Comparison of ENCODE assay signal across 9 cellular contexts in the genomic region with DNA sequence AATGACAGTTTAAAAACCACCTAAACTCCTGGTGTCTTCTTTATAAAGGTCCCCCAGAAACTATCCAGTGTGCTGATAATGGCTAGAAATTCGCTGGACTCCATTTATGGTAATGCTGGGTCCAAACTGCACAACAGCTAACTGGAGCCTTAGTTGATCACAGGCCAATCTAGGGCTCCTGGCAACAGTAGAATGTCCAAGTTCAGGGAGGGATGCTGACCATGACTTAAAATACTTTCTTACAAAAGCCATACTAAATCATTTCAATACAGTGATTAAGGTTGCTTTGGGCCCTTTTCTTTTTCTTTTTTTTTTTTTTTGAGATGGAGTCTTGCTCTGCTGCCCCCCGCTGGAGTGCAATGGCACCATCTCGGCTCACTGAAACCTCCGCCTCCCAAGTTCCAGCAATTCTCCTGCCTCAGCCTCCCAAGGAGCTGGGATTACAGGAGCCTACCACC. TPM values are rescaled to one million over a fixed set of nuclear protein-coding genes. Genes with fewer than 3 reads are reported as not detected.
DNase-seq lines count a peak whose midpoint lies in the region; ATAC-seq and TF ChIP-seq lines count a peak whose summit lies in the region.
"Had no signal": no experiment of that assay in that cellular context is flagged by ENCODE, and none has a peak within 500 bp of the region (broad histone marks: within the 10 kb centered on the region; RNA-seq: fewer than 3 reads in every experiment).

No MANE protein-coding gene starts in this region.

- H3K4me1 ChIP-seq in upper lobe of left lung, result no peaks in the 10 kb centered on the region

- H3K27ac ChIP-seq in upper lobe of left lung, result no peak overlapping the region

- POLR2A ChIA-PET in activated CD8-positive, alpha-beta T cell treated with anti-CD3 and anti-CD28 coated beads for 36 hours (lab: Charles Lee), result no interaction called here
- POLR2A ChIA-PET in activated CD8-positive, alpha-beta T cell treated with anti-CD3 and anti-CD28 coated beads, Interleukin-2, amount 10 ng/mL, durations not matched to agents 7 days and 5 days (lab: Charles Lee), result interaction anchor here (0.5 kb wide), 1 partner anchor 373 kb away, joined by 3 read pairs; no protein-coding TSS in a partner anchor

- TF ChIP-seq EP300 in upper lobe of left lung (IDR thresholded peaks at IDR 0.05), result no peak

- H3K27me3 ChIP-seq in upper lobe of left lung, result no peaks in the 10 kb centered on the region

- peak; percentile 17 for DNase-seq in activated CD8-positive, alpha-beta T cell treated with anti-CD3 and anti-CD28 coated beads for 36 hours
- no peak for DNase-seq in activated CD8-positive, alpha-beta T cell treated with anti-CD3 and anti-CD28 coated beads, Interleukin-2, amount 10 ng/mL, durations not matched to agents 7 days and 5 days
- peak; percentile 88 for DNase-seq in OCI-M1 (lab: John Stamatoyannopoulos, UW)
- DNase-seq in foreskin melanocyte, result peak; percentile 19
- DNase-seq in upper lobe of left lung, result no peak
- no peak for DNase-seq in activated effector memory CD4-positive, alpha-beta T cell treated with anti-CD3 and anti-CD28 coated beads, Interleukin-2, amount 50 U/mL, for 16 hours
- DNase-seq in activated CD4-positive, CD25-positive, alpha-beta regulatory T cell treated with anti-CD3 and anti-CD28 coated beads, Interleukin-2, amount 50 U/mL, for 72 hours, result no peak

- ATAC-seq in activated CD8-positive, alpha-beta T cell treated with anti-CD3 and anti-CD28 coated beads for 36 hours, result no peak
- no peak for ATAC-seq in activated CD8-positive, alpha-beta T cell treated with anti-CD3 and anti-CD28 coated beads, Interleukin-2, amount 10 ng/mL, durations not matched to agents 7 days and 5 days
- ATAC-seq in upper lobe of left lung (ENCODE audit: low FRiP score in 2 of 2), result peak in 1 of 2 donors; percentile 57
- ATAC-seq in HG03342 (IDR thresholded peaks at IDR 0.05; ENCODE audit: unreplicated experiment), result no peak

- intact Hi-C loops in activated CD8-positive, alpha-beta T cell treated with anti-CD3 and anti-CD28 coated beads for 36 hours (cut with micrococcal nuclease), result no loop called here

- no peak for TF ChIP-seq POLR2A in upper lobe of left lung (IDR thresholded peaks at IDR 0.05)

- no peak overlapping the region for H3K4me3 Mint-ChIP-seq in activated CD8-positive, alpha-beta T cell treated with anti-CD3 and anti-CD28 coated beads for 36 hours
- H3K4me3 Mint-ChIP-seq in activated CD8-positive, alpha-beta T cell treated with anti-CD3 and anti-CD28 coated beads, Interleukin-2, amount 10 ng/mL, durations not matched to agents 7 days and 5 days, result no peak overlapping the region

- H3K27me3 Mint-ChIP-seq in activated CD8-positive, alpha-beta T cell treated with anti-CD3 and anti-CD28 coated beads for 36 hours, result no peaks in the 10 kb centered on the region
- H3K27me3 Mint-ChIP-seq in activated CD8-positive, alpha-beta T cell treated with anti-CD3 and anti-CD28 coated beads, Interleukin-2, amount 10 ng/mL, durations not matched to agents 7 days and 5 days (ENCODE audit: low read depth), result no peaks in the 10 kb centered on the region

- CTCF ChIA-PET in activated CD8-positive, alpha-beta T cell treated with anti-CD3 and anti-CD28 coated beads for 36 hours (lab: Charles Lee), result interaction anchor here (1.0 to 6.0 kb wide), 3 partner anchors 13 to 21 kb away, joined by 3 to 69 read pairs (median 6); partner anchors contain the start of gene GAB2
- CTCF ChIA-PET in activated CD8-positive, alpha-beta T cell treated with anti-CD3 and anti-CD28 coated beads, Interleukin-2, amount 10 ng/mL, durations not matched to agents 7 days and 5 days (lab: Charles Lee), result interaction anchor here (0.6 to 6.6 kb wide), 8 partner anchors 14 to 204 kb away, joined by 3 to 100 read pairs (median 4); partner anchors contain the start of gene GAB2

- H3K4me3 ChIP-seq in upper lobe of left lung, result no peak overlapping the region
- H3K4me3 ChIP-seq: lung had no signal

- H3K9me3 ChIP-seq in upper lobe of left lung, result no peaks in the 10 kb centered on the region

- H3K9me3 Mint-ChIP-seq in activated CD8-positive, alpha-beta T cell treated with anti-CD3 and anti-CD28 coated beads for 36 hours, result no peaks in the 10 kb centered on the region
- H3K9me3 Mint-ChIP-seq in activated CD8-positive, alpha-beta T cell treated with anti-CD3 and anti-CD28 coated beads, Interleukin-2, amount 10 ng/mL, durations not matched to agents 7 days and 5 days (ENCODE audit: insufficient read depth), result no peaks in the 10 kb centered on the region

- H3K4me1 Mint-ChIP-seq in activated CD8-positive, alpha-beta T cell treated with anti-CD3 and anti-CD28 coated beads for 36 hours (ENCODE audit: low read depth), result peaks cover 10% of the 10 kb centered on the region
- peaks cover 16% of the 10 kb centered on the region for H3K4me1 Mint-ChIP-seq in activated CD8-positive, alpha-beta T cell treated with anti-CD3 and anti-CD28 coated beads, Interleukin-2, amount 10 ng/mL, durations not matched to agents 7 days and 5 days (ENCODE audit: low read depth)

- WGBS in upper lobe of left lung, 2 donors, result 82 to 83% methylated on average over 4 of the region's 4 CpGs

- TF ChIP-seq CTCF in activated CD8-positive, alpha-beta T cell treated with anti-CD3 and anti-CD28 coated beads for 36 hours (IDR thresholded peaks at IDR 0.05), result peak; percentile 54
- TF ChIP-seq CTCF in upper lobe of left lung (IDR thresholded peaks at IDR 0.05), result peak in 4 of 6 experiments; percentile 7 to 37 (median 16)

- H3K36me3 ChIP-seq in upper lobe of left lung, result no peaks in the 10 kb centered on the region

- H3K36me3 Mint-ChIP-seq in activated CD8-positive, alpha-beta T cell treated with anti-CD3 and anti-CD28 coated beads for 36 hours (ENCODE audit: low read depth), result peaks cover 11% of the 10 kb centered on the region
- H3K36me3 Mint-ChIP-seq in activated CD8-positive, alpha-beta T cell treated with anti-CD3 and anti-CD28 coated beads, Interleukin-2, amount 10 ng/mL, durations not matched to agents 7 days and 5 days (ENCODE audit: low read depth), result peaks cover 2% of the 10 kb centered on the region

- no peak overlapping the region for H3K27ac Mint-ChIP-seq in activated CD8-positive, alpha-beta T cell treated with anti-CD3 and anti-CD28 coated beads for 36 hours
- no peak overlapping the region for H3K27ac Mint-ChIP-seq in activated CD8-positive, alpha-beta T cell treated with anti-CD3 and anti-CD28 coated beads, Interleukin-2, amount 10 ng/mL, durations not matched to agents 7 days and 5 days

RNA-seq across cellular contexts. Expression of gene GAB2, which starts 14.5 kb away (rescaled TPM):
- total RNA-seq in activated CD8-positive, alpha-beta T cell treated with anti-CD3 and anti-CD28 coated beads for 36 hours, result 1 to 10 TPM; 1.4 to 1.8 TPM
- 1 to 10 TPM; 7.6 to 9.8 TPM for total RNA-seq in activated CD8-positive, alpha-beta T cell treated with anti-CD3 and anti-CD28 coated beads, Interleukin-2, amount 10 ng/mL, durations not matched to agents 7 days and 5 days
- 10 to 100 TPM; 40.9 to 76.6 (median 50.4) TPM for total RNA-seq in upper lobe of left lung

Comparison
In these comparisons a context has a peak if more than half of its experiments do, and no peak if none do; other contexts are left out.
1. DNase-seq: peak in activated CD8-positive, alpha-beta T cell treated with anti-CD3 and anti-CD28 coated beads for 36 hours (single experiment), OCI-M1 (single experiment) and foreskin melanocyte (single experiment); none in activated CD8-positive, alpha-beta T cell treated with anti-CD3 and anti-CD28 coated beads, Interleukin-2, amount 10 ng/mL, durations not matched to agents 7 days and 5 days (single experiment), upper lobe of left lung (0 of 2), activated effector memory CD4-positive, alpha-beta T cell treated with anti-CD3 and anti-CD28 coated beads, Interleukin-2, amount 50 U/mL, for 16 hours (single experiment) and activated CD4-positive, CD25-positive, alpha-beta regulatory T cell treated with anti-CD3 and anti-CD28 coated beads, Interleukin-2, amount 50 U/mL, for 72 hours (single experiment).